In genomic region chr14:104690861-104691455, GRCh38 we compare ENCODE assay signal across 8 cellular contexts. TPM values are rescaled to one million over a fixed set of nuclear protein-coding genes. Genes with fewer than 3 reads are reported as not detected.
DNase-seq lines count a peak whose midpoint lies in the region; ATAC-seq lines count a peak whose summit lies in the region.

No MANE protein-coding gene starts in this region.

- peak overlapping the region; percentile 99 for H3K27ac ChIP-seq in temporal lobe (ENCODE audit: low read depth, low read length)

- H3K9me3 Mint-ChIP-seq in activated CD4-positive, alpha-beta T cell treated with anti-CD3 and anti-CD28 coated beads, Interleukin-2, amount 10 ng/mL, durations not matched to agents 7 days and 5 days: no peaks in the 10 kb centered on the region
- no peaks in the 10 kb centered on the region for H3K9me3 Mint-ChIP-seq in activated naive CD8-positive, alpha-beta T cell (ENCODE audit: low read depth)
- H3K9me3 Mint-ChIP-seq in immature natural killer cell: no peaks in the 10 kb centered on the region

- DNase-seq in activated CD4-positive, alpha-beta T cell treated with anti-CD3 and anti-CD28 coated beads, Interleukin-2, amount 10 ng/mL, durations not matched to agents 7 days and 5 days: no peak
- DNase-seq in activated CD4-positive, alpha-beta T cell treated with anti-CD3 and anti-CD28 coated beads, Interleukin-2, amount 50 U/mL, for 4 hours: no peak
- DNase-seq in immature natural killer cell (no peak), NOMO-1 (lab: John Stamatoyannopoulos, UW; ENCODE audit: unreplicated experiment in 2 of 2) (no peak), NCI-H2107 (lab: John Stamatoyannopoulos, UW) (no peak)

- H3K27me3 Mint-ChIP-seq in activated CD4-positive, alpha-beta T cell treated with anti-CD3 and anti-CD28 coated beads, Interleukin-2, amount 10 ng/mL, durations not matched to agents 7 days and 5 days: no peaks in the 10 kb centered on the region
- no peaks in the 10 kb centered on the region for H3K27me3 Mint-ChIP-seq in activated naive CD8-positive, alpha-beta T cell
- H3K27me3 Mint-ChIP-seq in immature natural killer cell (ENCODE audit: low read depth in 3 of 3): no peaks in the 10 kb centered on the region

- peak overlapping the region; percentile 69 for H3K27ac Mint-ChIP-seq in activated CD4-positive, alpha-beta T cell treated with anti-CD3 and anti-CD28 coated beads, Interleukin-2, amount 10 ng/mL, durations not matched to agents 7 days and 5 days
- H3K27ac Mint-ChIP-seq in activated naive CD8-positive, alpha-beta T cell: peak overlapping the region; percentile 70
- peak overlapping the region in 1 of 6 donors; percentile 7 for H3K27ac Mint-ChIP-seq in immature natural killer cell

- peak overlapping the region; percentile 78 for H3K4me3 Mint-ChIP-seq in activated CD4-positive, alpha-beta T cell treated with anti-CD3 and anti-CD28 coated beads, Interleukin-2, amount 10 ng/mL, durations not matched to agents 7 days and 5 days
- H3K4me3 Mint-ChIP-seq in activated naive CD8-positive, alpha-beta T cell: peak overlapping the region; percentile 82
- peak overlapping the region in 4 of 5 donors; percentile 32 to 74 (median 48) for H3K4me3 Mint-ChIP-seq in immature natural killer cell

- POLR2A ChIA-PET in activated CD4-positive, alpha-beta T cell treated with anti-CD3 and anti-CD28 coated beads, Interleukin-2, amount 10 ng/mL, durations not matched to agents 7 days and 5 days (lab: Charles Lee): interaction anchor here (0.6 to 0.7 kb wide), 2 partner anchors 788 to 1993 kb away, joined by 3 to 4 read pairs; no protein-coding TSS in a partner anchor

- H3K36me3 Mint-ChIP-seq in activated CD4-positive, alpha-beta T cell treated with anti-CD3 and anti-CD28 coated beads, Interleukin-2, amount 10 ng/mL, durations not matched to agents 7 days and 5 days (ENCODE audit: low read depth): peaks cover 17% of the 10 kb centered on the region
- H3K36me3 Mint-ChIP-seq in activated naive CD8-positive, alpha-beta T cell: no peaks in the 10 kb centered on the region
- H3K36me3 Mint-ChIP-seq in immature natural killer cell: no peaks in the 10 kb centered on the region

- peaks cover 66% of the 10 kb centered on the region for H3K4me1 Mint-ChIP-seq in activated CD4-positive, alpha-beta T cell treated with anti-CD3 and anti-CD28 coated beads, Interleukin-2, amount 10 ng/mL, durations not matched to agents 7 days and 5 days
- peaks cover 54% of the 10 kb centered on the region for H3K4me1 Mint-ChIP-seq in activated naive CD8-positive, alpha-beta T cell (ENCODE audit: low read depth)
- H3K4me1 Mint-ChIP-seq in immature natural killer cell: peaks cover 17 to 40% of the 10 kb centered on the region in 2 donors

- CTCF ChIA-PET in activated CD4-positive, alpha-beta T cell treated with anti-CD3 and anti-CD28 coated beads, Interleukin-2, amount 10 ng/mL, durations not matched to agents 7 days and 5 days (lab: Charles Lee): interaction anchor here (0.8 to 1.5 kb wide), 2 partner anchors 10 to 11 kb away, joined by 4 read pairs; no protein-coding TSS in a partner anchor

- no peak for ATAC-seq in HG02981 (IDR thresholded peaks at IDR 0.05; ENCODE audit: unreplicated experiment)

RNA-seq across cellular contexts. Expression of gene INF2, which starts 1.5 kb away (rescaled TPM):
- total RNA-seq in activated CD4-positive, alpha-beta T cell treated with anti-CD3 and anti-CD28 coated beads, Interleukin-2, amount 10 ng/mL, durations not matched to agents 7 days and 5 days: 100 to 1,000 TPM; 163 to 171 TPM
- polyA plus RNA-seq in immature natural killer cell: 1 to 10 TPM in 2 of 3 donors, not detected in 1; 1.5 to 2.5 TPM
- total RNA-seq in temporal lobe: 15.0 TPM

RNA-seq across cellular contexts. Expression of gene ADSS1, which starts 33.1 kb away (rescaled TPM):
- total RNA-seq in activated CD4-positive, alpha-beta T cell treated with anti-CD3 and anti-CD28 coated beads, Interleukin-2, amount 10 ng/mL, durations not matched to agents 7 days and 5 days: 1 to 10 TPM in 1 of 2 experiments, under 1 TPM in 1; 0.81 to 1.2 TPM
- polyA plus RNA-seq in immature natural killer cell: 1 to 10 TPM in 2 of 3 donors, under 1 TPM in 1; 0.43 to 2.4 (median 1.2) TPM
- total RNA-seq in temporal lobe: 2.0 TPM

Comparison
In these comparisons a context has a peak if more than half of its experiments do, and no peak if none do; other contexts are left out.
1. RNA of gene INF2, which starts 1.5 kb away (total RNA-seq): 163 to 171 TPM in activated CD4-positive, alpha-beta T cell treated with anti-CD3 and anti-CD28 coated beads, Interleukin-2, amount 10 ng/mL, durations not matched to agents 7 days and 5 days; 15.0 TPM in temporal lobe (single experiment); every median in the first group is over 10 times any median in the second.
2. Peak in every context shown above with its lines, with median percentiles within 50 percentile points of each other: H3K4me3 Mint-ChIP-seq.